8 cellular contexts compared by ENCODE assay signal in the genomic region with DNA sequence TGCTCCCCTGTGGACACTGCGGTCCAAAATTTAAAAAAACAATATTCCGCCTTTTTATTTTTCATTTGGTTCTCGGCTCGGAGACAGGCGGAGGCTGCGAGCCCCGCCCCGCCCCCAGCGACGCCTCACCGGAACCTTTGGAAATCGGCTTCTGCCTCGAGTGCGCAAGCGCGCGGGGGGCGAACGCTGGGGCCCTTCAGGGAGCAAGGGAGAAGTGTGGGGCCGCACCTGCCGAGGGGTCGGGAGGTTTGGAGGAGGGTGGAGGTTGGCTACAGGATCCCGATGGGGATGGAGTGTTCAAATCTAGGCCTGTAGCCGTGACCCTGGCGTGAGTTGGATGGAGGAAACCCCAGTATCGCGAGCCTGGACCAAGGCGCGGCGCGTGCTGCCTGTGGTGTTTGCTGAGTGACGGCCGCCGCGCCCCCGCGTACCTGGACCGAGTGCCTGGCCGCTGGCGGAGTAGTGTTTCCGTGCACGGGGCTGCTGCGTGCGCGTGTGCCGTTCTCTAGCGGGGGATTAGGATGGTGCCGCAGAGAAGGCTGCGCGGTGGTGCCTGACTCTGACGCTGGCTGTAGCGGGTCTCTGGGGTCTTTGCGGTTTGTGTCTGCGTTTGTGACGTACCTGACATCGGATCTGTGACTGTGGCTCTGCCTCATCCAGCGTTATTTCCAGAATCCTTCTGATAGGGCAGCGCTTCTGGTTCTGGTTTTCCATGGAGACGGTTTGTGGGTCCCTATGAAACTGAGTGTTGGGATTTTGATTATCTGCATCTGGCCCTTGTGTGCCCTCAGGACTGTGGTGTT. TPM values are rescaled to one million over a fixed set of nuclear protein-coding genes. Genes with fewer than 3 reads are reported as not detected.
DNase-seq lines count a peak whose midpoint lies in the region; ATAC-seq and TF ChIP-seq lines count a peak whose summit lies in the region.

No MANE protein-coding gene starts in this region.

- H3K9ac ChIP-seq in adipocyte (ENCODE audit: low read length), result peak overlapping the region; percentile 96

- peak in 1 of 9 donors; percentile 9 for TF ChIP-seq CTCF in heart right ventricle (IDR thresholded peaks at IDR 0.05)
- no peak for TF ChIP-seq CTCF in upper lobe of left lung (IDR thresholded peaks at IDR 0.05)

- peaks cover 25% of the 10 kb centered on the region for H3K9me3 ChIP-seq in KOPT-K1 (ENCODE audit: insufficient read depth, low read length, poor library complexity, severe bottlenecking)
- H3K9me3 ChIP-seq in adipocyte (ENCODE audit: control insufficient read depth, low read length), result peaks cover 7% of the 10 kb centered on the region
- peaks cover 0 to 41% (median 0%) of the 10 kb centered on the region in 11 donors for H3K9me3 ChIP-seq in heart right ventricle
- peaks cover 0 to 11% (median 4%) of the 10 kb centered on the region in 4 donors for H3K9me3 ChIP-seq in upper lobe of left lung

- H3K4me1 ChIP-seq in adipocyte (ENCODE audit: control insufficient read depth, insufficient read depth, low read length) (peaks cover 20% of the 10 kb centered on the region), heart right ventricle (peaks cover 0 to 31% (median 24%) of the 10 kb centered on the region in 9 donors), upper lobe of left lung (peaks cover 7 to 25% (median 17%) of the 10 kb centered on the region in 4 donors)

- intact Hi-C loops in heart right ventricle (cut with DNase I), result loop anchor here in 3 of 10 donors (1.0 to 5.0 kb wide), 4 partner anchors 35 to 189 kb away; a partner anchor contains a TSS
- intact Hi-C loops in posterior cingulate gyrus (cut with DNase I), result loop anchor here (1.0 to 10.0 kb wide), 5 partner anchors 35 to 151 kb away; a partner anchor contains a TSS

- peak overlapping the region; percentile 91 for H3K27ac ChIP-seq in KOPT-K1 (ENCODE audit: low read depth, low read length, poor library complexity, severe bottlenecking)
- peak overlapping the region; percentile 39 to 93 (median 90) for H3K27ac ChIP-seq in heart right ventricle
- peak overlapping the region; percentile 81 to 90 (median 89) for H3K27ac ChIP-seq in upper lobe of left lung

- DNase-seq in DMS53 (lab: John Stamatoyannopoulos, UW), result peak; percentile 98
- DNase-seq in SKM-1 treated with dmso at 0.1 percent for 144 hours (lab: John Stamatoyannopoulos, UW; ENCODE audit: unreplicated experiment), result peak; percentile 72
- peak; percentile 92 for DNase-seq in adipocyte (ENCODE audit: low read depth)
- peak; percentile 86 to 88 for DNase-seq in heart right ventricle
- DNase-seq in posterior cingulate gyrus, result peak; percentile 76 to 98 (median 86)
- DNase-seq in upper lobe of left lung, result peak; percentile 73 to 97

- TF ChIP-seq EP300 in upper lobe of left lung (IDR thresholded peaks at IDR 0.05), result no peak

- H3K36me3 ChIP-seq in KOPT-K1 (ENCODE audit: insufficient read depth, low read length), result peaks cover 31% of the 10 kb centered on the region
- H3K36me3 ChIP-seq in adipocyte (ENCODE audit: control insufficient read depth, insufficient read depth, low read length, severe bottlenecking), result no peaks in the 10 kb centered on the region
- peaks cover 0 to 4% (median 0%) of the 10 kb centered on the region in 9 donors for H3K36me3 ChIP-seq in heart right ventricle
- H3K36me3 ChIP-seq in upper lobe of left lung, result no peaks in the 10 kb centered on the region

- H3K27me3 ChIP-seq in adipocyte (replicated peaks; ENCODE audit: control insufficient read depth, insufficient read depth, low read length), result no peaks in the 10 kb centered on the region
- H3K27me3 ChIP-seq in heart right ventricle, result no peaks in the 10 kb centered on the region
- H3K27me3 ChIP-seq in upper lobe of left lung, result no peaks in the 10 kb centered on the region

- ATAC-seq in GM21717 (IDR thresholded peaks at IDR 0.05; ENCODE audit: unreplicated experiment) (peak; percentile 54), heart right ventricle (peak; percentile 77 to 93 (median 88)), upper lobe of left lung (ENCODE audit: low FRiP score in 2 of 2) (peak; percentile 84 to 91)

- H3K4me3 ChIP-seq in adipocyte (ENCODE audit: low read length) (peak overlapping the region; percentile 98), heart right ventricle (peak overlapping the region; percentile 63 to 90 (median 80)), upper lobe of left lung (peak overlapping the region; percentile 60 to 87 (median 78))

- 0 to 1% methylated on average over 59 of the region's 59 CpGs for WGBS in heart right ventricle, 2 donors
- WGBS in upper lobe of left lung, 2 donors, result 2 to 3% methylated on average over 34 to 35 of the region's 59 CpGs

- peak in 1 of 4 donors; percentile 28 for TF ChIP-seq POLR2A in upper lobe of left lung (IDR thresholded peaks at IDR 0.05)

RNA-seq across cellular contexts. Expression of a gene that starts 0.6 kb away (rescaled TPM):
- 10 to 100 TPM in 1 of 10 donors, 1 to 10 TPM in 9; 6.6 to 12.1 (median 7.9) TPM for total RNA-seq in heart right ventricle
- polyA plus RNA-seq in heart right ventricle, result 1 to 10 TPM; 1.5 to 4.2 TPM
- total RNA-seq in upper lobe of left lung, result 10 to 100 TPM in 4 of 6 donors, 1 to 10 TPM in 2; 2.8 to 34.6 (median 12.3) TPM

Comparison
In these comparisons a context has a peak if more than half of its experiments do, and no peak if none do; other contexts are left out.
1. Peak in every context shown above with its lines: DNase-seq, ATAC-seq, H3K4me3 ChIP-seq and H3K27ac ChIP-seq.